Comparison of ENCODE assay signal across 7 cellular contexts in genomic region chrX:3651272-3651671, GRCh38.
A peak's percentile ranks its signal among the peaks of the same experiment; 100 is the strongest.
DNase-seq lines count a peak whose midpoint lies in the region; ATAC-seq and TF ChIP-seq lines count a peak whose summit lies in the region.

No MANE protein-coding gene starts in this region.

- ATAC-seq in HG02885 (IDR thresholded peaks at IDR 0.05; ENCODE audit: poor library complexity, unreplicated experiment): no peak

- no peaks in the 10 kb centered on the region for H3K27me3 ChIP-seq in neural cell (ENCODE audit: insufficient read depth, low read depth, low read length)
- H3K27me3 ChIP-seq in suprapubic skin: no peaks in the 10 kb centered on the region

- H3K4me2 ChIP-seq in neural cell (ENCODE audit: low read length): no peak overlapping the region

- TF ChIP-seq POLR2A in suprapubic skin (IDR thresholded peaks at IDR 0.05): no peak

- no peaks in the 10 kb centered on the region for H3K9me2 ChIP-seq in neural cell (ENCODE audit: insufficient read depth, low read length)

- no peaks in the 10 kb centered on the region for H3F3A ChIP-seq in neural cell (ENCODE audit: insufficient read depth, low read length, poor library complexity, severe bottlenecking)

- H3K9ac ChIP-seq in neural cell (ENCODE audit: low read length): no peak overlapping the region

- TF ChIP-seq CTCF in GM10266 (IDR thresholded peaks at IDR 0.05; ENCODE audit: control insufficient read depth, insufficient read depth, low read depth, missing control alignments) (peak; percentile 24), neural cell (IDR thresholded peaks at IDR 0.05; ENCODE audit: poor library complexity, severe bottlenecking) (peak; percentile 64), suprapubic skin (IDR thresholded peaks at IDR 0.05) (peak in 1 of 2 donors; percentile 25)

- H3K36me3 ChIP-seq in neural cell (ENCODE audit: insufficient read depth, low read length) (no peaks in the 10 kb centered on the region), suprapubic skin (peaks cover 9% of the 10 kb centered on the region)

- DNase-seq in GM10266 (ENCODE audit: extremely low spot score) (no peak), NAMALWA (ENCODE audit: low spot score) (peak; percentile 20), cerebellar cortex (ENCODE audit: low spot score) (peak; percentile 23), suprapubic skin (ENCODE audit: low spot score in 2 of 2) (no peak)
- no peak for DNase-seq in stimulated activated CD4-positive, alpha-beta T cell treated with anti-CD3 and anti-CD28 coated beads, Interleukin-4, amount 100 ng/mL, for 1 hour

- H2AFZ ChIP-seq in neural cell (ENCODE audit: low read depth, low read length): no peak overlapping the region

- H3K9me3 ChIP-seq in neural cell (ENCODE audit: low read length): no peaks in the 10 kb centered on the region
- H3K9me3 ChIP-seq in suprapubic skin: no peaks in the 10 kb centered on the region

- H3K79me2 ChIP-seq in neural cell (replicated peaks; ENCODE audit: insufficient read depth, low read length): no peaks in the 10 kb centered on the region

- peak; percentile 54 for TF ChIP-seq RAD21 in neural cell (conservative IDR thresholded peaks at IDR 0.05)

- 47% methylated on average over 4 of the region's 4 CpGs for WGBS in suprapubic skin

- H3K27ac ChIP-seq in neural cell (ENCODE audit: low read length) (no peak overlapping the region), suprapubic skin (no peak overlapping the region)

- no peaks in the 10 kb centered on the region for H3K4me1 ChIP-seq in suprapubic skin

- no peaks in the 10 kb centered on the region for H4K20me1 ChIP-seq in neural cell (ENCODE audit: insufficient read depth)

- TF ChIP-seq EP300 in neural cell (conservative IDR thresholded peaks at IDR 0.05; ENCODE audit: poor library complexity, severe bottlenecking): no peak
- TF ChIP-seq EP300 in suprapubic skin (IDR thresholded peaks at IDR 0.05): no peak

- H3K4me3 ChIP-seq in neural cell (ENCODE audit: low read length) (no peak overlapping the region), suprapubic skin (no peak overlapping the region)

TF ChIP-seq in neural cell, 6 proteins besides CTCF, POLR2A, EP300 and RAD21:
- no peak for TF ChIP-seq TAF1 (IDR thresholded peaks at IDR 0.05; ENCODE audit: low read depth)
- TF ChIP-seq, protein P1, sequence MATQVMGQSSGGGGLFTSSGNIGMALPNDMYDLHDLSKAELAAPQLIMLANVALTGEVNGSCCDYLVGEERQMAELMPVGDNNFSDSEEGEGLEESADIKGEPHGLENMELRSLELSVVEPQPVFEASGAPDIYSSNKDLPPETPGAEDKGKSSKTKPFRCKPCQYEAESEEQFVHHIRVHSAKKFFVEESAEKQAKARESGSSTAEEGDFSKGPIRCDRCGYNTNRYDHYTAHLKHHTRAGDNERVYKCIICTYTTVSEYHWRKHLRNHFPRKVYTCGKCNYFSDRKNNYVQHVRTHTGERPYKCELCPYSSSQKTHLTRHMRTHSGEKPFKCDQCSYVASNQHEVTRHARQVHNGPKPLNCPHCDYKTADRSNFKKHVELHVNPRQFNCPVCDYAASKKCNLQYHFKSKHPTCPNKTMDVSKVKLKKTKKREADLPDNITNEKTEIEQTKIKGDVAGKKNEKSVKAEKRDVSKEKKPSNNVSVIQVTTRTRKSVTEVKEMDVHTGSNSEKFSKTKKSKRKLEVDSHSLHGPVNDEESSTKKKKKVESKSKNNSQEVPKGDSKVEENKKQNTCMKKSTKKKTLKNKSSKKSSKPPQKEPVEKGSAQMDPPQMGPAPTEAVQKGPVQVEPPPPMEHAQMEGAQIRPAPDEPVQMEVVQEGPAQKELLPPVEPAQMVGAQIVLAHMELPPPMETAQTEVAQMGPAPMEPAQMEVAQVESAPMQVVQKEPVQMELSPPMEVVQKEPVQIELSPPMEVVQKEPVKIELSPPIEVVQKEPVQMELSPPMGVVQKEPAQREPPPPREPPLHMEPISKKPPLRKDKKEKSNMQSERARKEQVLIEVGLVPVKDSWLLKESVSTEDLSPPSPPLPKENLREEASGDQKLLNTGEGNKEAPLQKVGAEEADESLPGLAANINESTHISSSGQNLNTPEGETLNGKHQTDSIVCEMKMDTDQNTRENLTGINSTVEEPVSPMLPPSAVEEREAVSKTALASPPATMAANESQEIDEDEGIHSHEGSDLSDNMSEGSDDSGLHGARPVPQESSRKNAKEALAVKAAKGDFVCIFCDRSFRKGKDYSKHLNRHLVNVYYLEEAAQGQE (IDR thresholded peaks at IDR 0.05; ENCODE audit: borderline replicate concordance): no peak
- no peak for TF ChIP-seq MXI1 (conservative IDR thresholded peaks at IDR 0.05; ENCODE audit: poor library complexity, severe bottlenecking)
- TF ChIP-seq POLR2AphosphoS5 (IDR thresholded peaks at IDR 0.05): no peak
- peak; percentile 53 for TF ChIP-seq SMC3 (conservative IDR thresholded peaks at IDR 0.05; ENCODE audit: poor library complexity)

Comparison
In these comparisons a context has a peak if more than half of its experiments do, and no peak if none do; other contexts are left out.
1. DNase-seq: peak in NAMALWA (single experiment) and cerebellar cortex (single experiment); none in GM10266 (single experiment), stimulated activated CD4-positive, alpha-beta T cell treated with anti-CD3 and anti-CD28 coated beads, Interleukin-4, amount 100 ng/mL, for 1 hour (single experiment) and suprapubic skin (0 of 2).